In the genomic region with DNA sequence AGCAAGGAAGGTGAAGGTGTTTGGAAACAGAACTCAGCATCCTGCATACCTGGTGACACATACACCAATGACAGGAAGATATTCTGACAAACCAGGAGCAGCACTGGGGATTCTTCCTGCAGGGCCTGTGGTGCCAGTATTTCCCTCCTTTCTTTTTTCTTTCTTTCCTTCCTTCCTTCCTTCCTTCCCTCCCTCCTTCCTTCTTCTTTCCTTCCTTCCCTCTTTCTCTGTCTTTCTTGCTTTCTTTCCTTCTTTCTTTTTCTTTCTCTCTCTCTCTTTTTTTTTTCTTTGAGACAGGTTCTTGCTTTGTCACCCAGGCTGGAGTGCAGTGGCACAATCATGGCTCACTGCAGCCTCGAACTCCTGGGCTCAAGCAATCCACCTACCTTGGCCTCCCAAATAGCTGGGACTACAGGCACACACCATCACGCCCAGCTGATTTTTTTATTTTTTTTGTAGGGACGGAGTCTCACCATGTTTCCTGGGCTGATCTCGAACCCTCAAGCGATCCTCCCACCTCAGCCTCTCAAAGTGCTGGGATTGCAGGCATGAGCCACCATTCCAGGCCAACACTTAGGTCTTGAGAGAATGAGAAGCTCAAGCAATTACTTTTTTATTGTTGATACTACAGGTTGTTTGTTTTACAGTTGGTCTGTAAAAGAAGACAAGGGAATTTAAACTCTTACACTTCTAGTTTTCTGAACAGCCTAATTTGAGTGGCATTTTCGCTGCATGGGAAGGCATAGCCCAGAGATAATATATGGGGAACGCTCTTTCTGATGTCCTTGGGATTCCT, we compare ENCODE assay signal across 23 cellular contexts. TPM values are rescaled to one million over a fixed set of nuclear protein-coding genes. Genes with fewer than 3 reads are reported as not detected.
"Had no signal": no experiment of that assay in that cellular context is flagged by ENCODE, and none has a peak within 500 bp of the region (broad histone marks: within the 10 kb centered on the region; RNA-seq: fewer than 3 reads in every experiment).

No MANE protein-coding gene starts in this region.

- H3K36me3 ChIP-seq: adrenal gland, SJCRH30, WERI-Rb-1 had no signal

- H3K36me3 Mint-ChIP-seq: activated naive CD8-positive, alpha-beta T cell treated with anti-CD3 and anti-CD28 coated beads, Interleukin-2, amount 10 ng/mL, durations not matched to agents 7 days and 5 days had no signal

- DNase-seq: activated CD4-positive, alpha-beta T cell treated with anti-CD3 and anti-CD28 coated beads for 36 hours; activated CD4-positive, alpha-beta T cell treated with anti-CD3 and anti-CD28 coated beads, Interleukin-2, amount 50 U/mL, for 1 hour; activated CD8-positive, alpha-beta memory T cell treated with anti-CD3 and anti-CD28 coated beads, Interleukin-2, amount 50 U/mL, for 48 hours; activated CD8-positive, alpha-beta T cell treated with anti-CD3 and anti-CD28 coated beads, Interleukin-2, amount 10 ng/mL, durations not matched to agents 7 days and 5 days; activated naive CD4-positive, alpha-beta T cell treated with anti-CD3 and anti-CD28 coated beads, Interleukin-2, amount 50 U/mL, for 16 hours; activated naive CD8-positive, alpha-beta T cell treated with anti-CD3 and anti-CD28 coated beads, Interleukin-2, amount 10 ng/mL, durations not matched to agents 7 days and 5 days; activated T-cell treated with anti-CD3 and anti-CD28 coated beads, Interleukin-2, amount 50 U/mL, for 1 hour; adrenal gland; anterior cingulate cortex; caudate nucleus; NCI-H1105 treated with DMSO at 0.1 percent for 48 hours; NCI-H1436 treated with DMSO at 0.1 percent for 48 hours; NCI-H187; NCI-H2081; NCI-H446; NCI-H524; Right ventricle myocardium superior; SJCRH30; SK-N-SH; T-helper 1 cell; WERI-Rb-1 had no signal

- H3K4me1 ChIP-seq: SJCRH30 had no signal

- H3K4me3 ChIP-seq: adrenal gland, SJCRH30 had no signal

- H3K27ac ChIP-seq: adrenal gland, RWPE1, SJCRH30, WERI-Rb-1 had no signal

- H3K9me3 ChIP-seq: adrenal gland, SJCRH30, SK-N-SH had no signal

- H3K27ac Mint-ChIP-seq: activated CD4-positive, alpha-beta T cell treated with anti-CD3 and anti-CD28 coated beads for 36 hours; activated CD8-positive, alpha-beta T cell treated with anti-CD3 and anti-CD28 coated beads, Interleukin-2, amount 10 ng/mL, durations not matched to agents 7 days and 5 days; activated naive CD8-positive, alpha-beta T cell treated with anti-CD3 and anti-CD28 coated beads, Interleukin-2, amount 10 ng/mL, durations not matched to agents 7 days and 5 days had no signal

- H3K4me1 Mint-ChIP-seq: activated CD4-positive, alpha-beta T cell treated with anti-CD3 and anti-CD28 coated beads for 36 hours; activated naive CD8-positive, alpha-beta T cell treated with anti-CD3 and anti-CD28 coated beads, Interleukin-2, amount 10 ng/mL, durations not matched to agents 7 days and 5 days had no signal

- H3K27me3 ChIP-seq: adrenal gland, SJCRH30 had no signal

- ATAC-seq: activated CD4-positive, alpha-beta T cell treated with anti-CD3 and anti-CD28 coated beads for 36 hours; activated CD8-positive, alpha-beta T cell treated with anti-CD3 and anti-CD28 coated beads, Interleukin-2, amount 10 ng/mL, durations not matched to agents 7 days and 5 days had no signal

- H3K4me3 Mint-ChIP-seq: activated CD4-positive, alpha-beta T cell treated with anti-CD3 and anti-CD28 coated beads for 36 hours; activated CD8-positive, alpha-beta T cell treated with anti-CD3 and anti-CD28 coated beads, Interleukin-2, amount 10 ng/mL, durations not matched to agents 7 days and 5 days; activated naive CD8-positive, alpha-beta T cell treated with anti-CD3 and anti-CD28 coated beads, Interleukin-2, amount 10 ng/mL, durations not matched to agents 7 days and 5 days had no signal

- H3K9me3 Mint-ChIP-seq: activated naive CD8-positive, alpha-beta T cell treated with anti-CD3 and anti-CD28 coated beads, Interleukin-2, amount 10 ng/mL, durations not matched to agents 7 days and 5 days had no signal

RNA-seq across cellular contexts. Expression of gene GATA6, which starts 54.7 kb away (rescaled TPM):
- total RNA-seq: activated CD4-positive, alpha-beta T cell treated with anti-CD3 and anti-CD28 coated beads for 36 hours; activated CD8-positive, alpha-beta T cell treated with anti-CD3 and anti-CD28 coated beads, Interleukin-2, amount 10 ng/mL, durations not matched to agents 7 days and 5 days; T-helper 2 cell treated with Interferon-gamma antibody and Interleukin-4, amounts not matched to agents 100 ng/mL and 5 ng/mL, for 36 hours had no signal
- polyA plus RNA-seq: SK-N-SH had no signal
